In genomic region chr2:172138727-172139126, GRCh38 we compare ENCODE assay signal across 1 cellular context. TPM values are rescaled to one million over a fixed set of nuclear protein-coding genes. Genes with fewer than 3 reads are reported as not detected.
"Had no signal": no experiment of that assay in that cellular context is flagged by ENCODE, and none has a peak within 500 bp of the region (broad histone marks: within the 10 kb centered on the region; RNA-seq: fewer than 3 reads in every experiment).

No MANE protein-coding gene starts in this region.

RNA-seq across cellular contexts. Expression of gene DLX2, which starts 36.0 kb away (rescaled TPM):
- total RNA-seq: GM12878 had no signal

RNA-seq across cellular contexts. Expression of gene DLX1, which starts 53.4 kb away (rescaled TPM):
- total RNA-seq: GM12878 had no signal
